Comparison of ENCODE assay signal across 1 cellular context in genomic region chr16:70661534-70661917, GRCh38.
TF ChIP-seq lines count a peak whose summit lies in the region.

No MANE protein-coding gene starts in this region.

TF ChIP-seq in IMR-90, 13 proteins besides CTCF, POLR2A, EP300 and RAD21 (continued from another document):
- TF ChIP-seq FOS (IDR thresholded peaks at IDR 0.05; ENCODE audit: low read depth, low read length), result no peak
- no peak for TF ChIP-seq SMC3 (IDR thresholded peaks at IDR 0.05; ENCODE audit: low read depth, low read length)
